Comparison of ENCODE assay signal across 2 cellular contexts in genomic region chr1:38973145-38973544, GRCh38.
TF ChIP-seq lines count a peak whose summit lies in the region.

No MANE protein-coding gene starts in this region.

TF ChIP-seq in HEK293, 187 proteins besides CTCF, POLR2A, EP300 and RAD21:
- TF ChIP-seq ZNF18 (tag by site-specific recombination; IDR thresholded peaks at IDR 0.05) (0 out of 2 replicates have a peak, but pooled peaks have one; percentile 16), KLF10 (tag by site-specific recombination; IDR thresholded peaks at IDR 0.05) (peak; percentile 83), KLF1 (tag by site-specific recombination; IDR thresholded peaks at IDR 0.05) (peak; percentile 97), ZFHX2 (tag by site-specific recombination; conservative IDR thresholded peaks at IDR 0.05) (peak; percentile 57; the same call in 1 of the 2 replicates), GLIS1 (tag by site-specific recombination; IDR thresholded peaks at IDR 0.05) (peak; percentile 75), ZNF423 (tag by site-specific recombination; IDR thresholded peaks at IDR 0.05) (0 out of 2 replicates have a peak, but pooled peaks have one; percentile 36), SP2 (tag by site-specific recombination; IDR thresholded peaks at IDR 0.05) (peak; percentile 14; the same call in 1 of the 2 replicates), EGR2 (tag by site-specific recombination; IDR thresholded peaks at IDR 0.05; ENCODE audit: low read depth) (peak; percentile 32; the same call in 1 of the 2 replicates), KLF9 (tag by site-specific recombination; IDR thresholded peaks at IDR 0.05; ENCODE audit: low read depth) (peak; percentile 61), SP3 (tag by site-specific recombination; IDR thresholded peaks at IDR 0.05) (peak; percentile 54; the same call in 1 of the 2 replicates), GLIS2 (tag by site-specific recombination; IDR thresholded peaks at IDR 0.05) (0 out of 2 replicates have a peak, but pooled peaks have one; percentile 28), KLF7 (tag by site-specific recombination; IDR thresholded peaks at IDR 0.05; ENCODE audit: borderline replicate concordance) (peak; percentile 82; the same call in 1 of the 2 replicates)
- TF ChIP-seq, protein P1, sequence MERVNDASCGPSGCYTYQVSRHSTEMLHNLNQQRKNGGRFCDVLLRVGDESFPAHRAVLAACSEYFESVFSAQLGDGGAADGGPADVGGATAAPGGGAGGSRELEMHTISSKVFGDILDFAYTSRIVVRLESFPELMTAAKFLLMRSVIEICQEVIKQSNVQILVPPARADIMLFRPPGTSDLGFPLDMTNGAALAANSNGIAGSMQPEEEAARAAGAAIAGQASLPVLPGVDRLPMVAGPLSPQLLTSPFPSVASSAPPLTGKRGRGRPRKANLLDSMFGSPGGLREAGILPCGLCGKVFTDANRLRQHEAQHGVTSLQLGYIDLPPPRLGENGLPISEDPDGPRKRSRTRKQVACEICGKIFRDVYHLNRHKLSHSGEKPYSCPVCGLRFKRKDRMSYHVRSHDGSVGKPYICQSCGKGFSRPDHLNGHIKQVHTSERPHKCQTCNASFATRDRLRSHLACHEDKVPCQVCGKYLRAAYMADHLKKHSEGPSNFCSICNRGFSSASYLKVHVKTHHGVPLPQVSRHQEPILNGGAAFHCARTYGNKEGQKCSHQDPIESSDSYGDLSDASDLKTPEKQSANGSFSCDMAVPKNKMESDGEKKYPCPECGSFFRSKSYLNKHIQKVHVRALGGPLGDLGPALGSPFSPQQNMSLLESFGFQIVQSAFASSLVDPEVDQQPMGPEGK (tag by site-specific recombination; IDR thresholded peaks at IDR 0.05), result 0 out of 2 replicates have a peak, but pooled peaks have one; percentile 35
- TF ChIP-seq, protein P2, sequence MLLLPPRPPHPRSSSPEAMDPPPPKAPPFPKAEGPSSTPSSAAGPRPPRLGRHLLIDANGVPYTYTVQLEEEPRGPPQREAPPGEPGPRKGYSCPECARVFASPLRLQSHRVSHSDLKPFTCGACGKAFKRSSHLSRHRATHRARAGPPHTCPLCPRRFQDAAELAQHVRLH (tag by site-specific recombination; IDR thresholded peaks at IDR 0.05), result peak; percentile 68; the same call in 1 of the 2 replicates

TF ChIP-seq in HepG2, 621 proteins besides CTCF, POLR2A, EP300 and RAD21:
- peak; percentile 74 for TF ChIP-seq ZFP91 (CRISPR knock-in tag; IDR thresholded peaks at IDR 0.05; ENCODE audit: borderline replicate concordance)
